In the genomic region with DNA sequence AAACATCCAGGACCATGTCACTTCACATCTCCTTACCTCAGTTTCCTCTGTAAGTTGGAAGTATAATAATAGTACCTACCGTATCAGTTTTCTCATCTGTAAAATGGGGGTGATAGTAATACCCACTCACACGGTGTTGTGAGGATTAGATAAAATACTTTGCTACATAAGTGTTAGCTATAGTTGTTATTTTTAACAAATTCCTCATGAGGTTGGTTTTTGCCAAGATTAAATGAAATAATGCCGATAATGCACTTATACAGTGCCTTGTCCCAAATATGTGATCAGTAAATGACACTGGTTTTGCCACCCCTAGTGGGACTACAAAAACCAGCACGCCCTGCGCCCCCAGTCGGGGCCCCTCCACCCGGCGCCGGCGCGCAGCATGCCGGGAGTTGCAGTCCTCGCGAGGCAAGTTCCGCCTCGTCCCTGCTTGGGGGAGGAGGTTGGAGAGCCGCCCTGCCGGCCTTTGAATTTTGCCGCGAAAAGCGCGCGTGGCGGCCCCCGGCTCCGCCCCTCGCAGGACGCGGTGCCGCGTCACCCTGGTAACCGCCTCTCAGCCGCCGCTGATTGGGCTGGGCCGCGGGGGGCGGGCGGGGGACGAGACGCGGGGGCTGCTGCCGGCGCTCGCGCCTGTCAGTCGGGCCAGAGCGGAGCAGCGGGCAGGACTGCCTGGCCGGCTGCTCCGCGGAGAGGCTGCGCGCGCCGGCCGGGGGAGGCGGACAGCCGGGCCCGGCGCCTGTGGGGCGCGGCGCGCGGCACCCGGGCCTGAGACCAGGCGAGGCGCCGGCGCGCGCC, we compare ENCODE assay signal across 1 cellular context.
A peak's percentile ranks its signal among the peaks of the same experiment; 100 is the strongest.
TF ChIP-seq lines count a peak whose summit lies in the region.

Gene FAM222A (plus strand): TSS at position 639 of the 798 bp plus-strand sequence. CDS start 30,322 bp downstream, outside the sequence.

TF ChIP-seq in GM23338, 12 proteins besides CTCF, POLR2A, EP300 and RAD21:
- no peak; the same call in 1 of the 2 replicates for TF ChIP-seq POLR2AphosphoS5 (IDR thresholded peaks at IDR 0.05; ENCODE audit: low read depth)
- TF ChIP-seq STAT1 (IDR thresholded peaks at IDR 0.05; ENCODE audit: unreplicated experiment) = no peak
- TF ChIP-seq CREB1 (CRISPR knock-in tag; IDR thresholded peaks at IDR 0.05; ENCODE audit: low read depth) = peak; percentile 71
- TF ChIP-seq ETS1 (IDR thresholded peaks at IDR 0.05) = peak; percentile 96
- TF ChIP-seq ZNF331 (CRISPR knock-in tag; IDR thresholded peaks at IDR 0.05; ENCODE audit: low read depth) = no peak
